ENCODE assay signal across 8 cellular contexts in genomic region chr11:69010964-69011623, GRCh38. TPM values are rescaled to one million over a fixed set of nuclear protein-coding genes. Genes with fewer than 3 reads are reported as not detected.
DNase-seq lines count a peak whose midpoint lies in the region; ATAC-seq and TF ChIP-seq lines count a peak whose summit lies in the region.

No MANE protein-coding gene starts in this region.

- H3K4me3 ChIP-seq in right atrium auricular region: peak overlapping the region; percentile 45 to 56

- H3K9me3 ChIP-seq in right atrium auricular region: no peaks in the 10 kb centered on the region

- no peak for TF ChIP-seq CTCF in right atrium auricular region (IDR thresholded peaks at IDR 0.05)

- WGBS in adipose tissue, 3 donors: 9 to 16% (median 11%) methylated on average over 39 to 43 of the region's 43 CpGs

- H3K27me3 ChIP-seq in right atrium auricular region: peaks cover 0 to 3% of the 10 kb centered on the region in 2 donors

- DNase-seq in COLO668 (lab: John Stamatoyannopoulos, UW; ENCODE audit: unreplicated experiment) (peak; percentile 6), NCI-H146 treated with DMSO at 0.1 percent for 48 hours (lab: John Stamatoyannopoulos, UW; ENCODE audit: unreplicated experiment) (peak; percentile 5), right atrium auricular region (ENCODE audit: low spot score) (peak; percentile 84), retina (peak; percentile 86), NCI-H446 treated with DMSO at 0.1 percent for 48 hours (lab: John Stamatoyannopoulos, UW) (no peak)
- DNase-seq in activated CD4-positive, CD25-positive, alpha-beta regulatory T cell (lab: John Stamatoyannopoulos, UW): no peak

- peaks cover 0 to 61% of the 10 kb centered on the region in 2 donors for H3K4me1 ChIP-seq in right atrium auricular region

- H3K36me3 ChIP-seq in right atrium auricular region: no peaks in the 10 kb centered on the region

- H3K27ac ChIP-seq in adipose tissue (ENCODE audit: low read depth, low read length): peak overlapping the region; percentile 43
- H3K27ac ChIP-seq in right atrium auricular region: peak overlapping the region; percentile 82 to 90

- ATAC-seq in GM18867 (IDR thresholded peaks at IDR 0.05; ENCODE audit: unreplicated experiment): no peak

RNA-seq across cellular contexts. Expression of gene MRGPRF, which starts 2.0 kb away (rescaled TPM):
- polyA plus RNA-seq in adipose tissue: 10 to 100 TPM in 2 of 3 donors, 1 to 10 TPM in 1; 2.0 to 34.5 (median 26.1) TPM
- 10 to 100 TPM; 10.8 to 17.6 TPM for total RNA-seq in right atrium auricular region

RNA-seq across cellular contexts. Expression of gene MRGPRD, which starts 30.3 kb away (rescaled TPM):
- polyA plus RNA-seq in adipose tissue: under 1 TPM in 1 of 3 donors, not detected in 2; 0.07 TPM
- total RNA-seq in right atrium auricular region: not detected

RNA-seq across cellular contexts. Expression of gene TPCN2, which starts 37.6 kb away (rescaled TPM):
- polyA plus RNA-seq in adipose tissue: 10 to 100 TPM in 1 of 3 donors, 1 to 10 TPM in 2; 5.7 to 16.4 (median 8.8) TPM
- 1 to 10 TPM; 4.2 to 5.3 TPM for total RNA-seq in right atrium auricular region

Comparison
In these comparisons a context has a peak if more than half of its experiments do, and no peak if none do; other contexts are left out.
1. DNase-seq: peak in COLO668 (single experiment), NCI-H146 treated with DMSO at 0.1 percent for 48 hours (single experiment), right atrium auricular region (single experiment) and retina (single experiment); none in NCI-H446 treated with DMSO at 0.1 percent for 48 hours (single experiment) and activated CD4-positive, CD25-positive, alpha-beta regulatory T cell (0 of 4).